In the genomic region with DNA sequence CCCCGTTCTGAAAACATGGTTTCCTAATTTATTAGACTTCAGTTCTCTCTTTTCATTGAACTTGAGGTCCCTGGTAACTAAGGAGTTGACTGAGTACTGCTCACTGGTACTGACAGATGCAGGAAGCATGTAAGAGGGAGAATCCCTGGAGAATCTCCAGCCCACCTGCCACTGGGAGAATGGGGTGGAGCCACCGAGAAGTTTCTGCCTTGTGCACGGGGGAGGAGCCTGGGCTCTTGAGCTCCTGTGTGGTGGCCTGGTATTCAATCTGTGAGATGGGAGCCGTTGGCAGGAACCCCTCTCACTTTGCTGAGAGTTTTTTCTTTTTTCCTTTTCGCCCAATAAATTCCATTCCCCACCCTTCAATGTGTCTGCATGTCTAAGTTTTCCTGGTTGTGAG, we compare ENCODE assay signal across 27 cellular contexts. TPM values are rescaled to one million over a fixed set of nuclear protein-coding genes. Genes with fewer than 3 reads are reported as not detected.
A peak's percentile ranks its signal among the peaks of the same experiment; 100 is the strongest.
DNase-seq lines count a peak whose midpoint lies in the region; ATAC-seq and TF ChIP-seq lines count a peak whose summit lies in the region.
"Had no signal": no experiment of that assay in that cellular context is flagged by ENCODE, and none has a peak within 500 bp of the region (broad histone marks: within the 10 kb centered on the region; RNA-seq: fewer than 3 reads in every experiment).

No MANE protein-coding gene starts in this region.

- no peaks in the 10 kb centered on the region for H3K36me3 ChIP-seq in Loucy (ENCODE audit: insufficient read depth, low read length)
- H3K36me3 ChIP-seq in mesendoderm (ENCODE audit: control insufficient read depth, insufficient read depth, low read length), result no peaks in the 10 kb centered on the region
- H3K36me3 ChIP-seq: colonic mucosa had no signal

- no peak overlapping the region for H2BK15ac ChIP-seq in mesendoderm (replicated peaks; ENCODE audit: low read depth)

- H3K27ac ChIP-seq in mesendoderm (ENCODE audit: low read depth, low read length), result no peak overlapping the region
- H3K27ac ChIP-seq: colonic mucosa, epithelial cell of prostate, RWPE1, SK-N-MC had no signal

- no peaks in the 10 kb centered on the region for H4K20me1 ChIP-seq in Loucy (ENCODE audit: insufficient read depth, low read length, poor library complexity, severe bottlenecking)

- H3K79me2 ChIP-seq in Loucy (ENCODE audit: insufficient read depth, low read length) (no peaks in the 10 kb centered on the region), mesendoderm (ENCODE audit: control insufficient read depth, insufficient read depth, low read length) (no peaks in the 10 kb centered on the region)

- H3K4me2 ChIP-seq in Loucy (ENCODE audit: low read depth, low read length, poor library complexity, severe bottlenecking) (no peak overlapping the region), mesendoderm (ENCODE audit: low read length) (no peak overlapping the region)
- H3K4me2 ChIP-seq: smooth muscle cell had no signal

- H3K4me3 ChIP-seq in Loucy (ENCODE audit: low read length, poor library complexity, severe bottlenecking), result no peak overlapping the region
- H3K4me3 ChIP-seq in mesendoderm (ENCODE audit: low read length), result no peak overlapping the region
- H3K4me3 ChIP-seq: colonic mucosa, SK-N-MC, smooth muscle cell had no signal

- H3K9me3 ChIP-seq in Loucy (ENCODE audit: insufficient read depth, low read depth, low read length), result no peaks in the 10 kb centered on the region; the same call in 1 of the 2 replicates
- H3K9me3 ChIP-seq: colonic mucosa had no signal

- TF ChIP-seq CTCF in Loucy (conservative IDR thresholded peaks at IDR 0.05; ENCODE audit: low read length), result no peak

- H3K23ac ChIP-seq in mesendoderm (ENCODE audit: low read length), result no peak overlapping the region

- no CpG with 5 or more reads among the region's 5 CpGs for WGBS in mesendoderm (ENCODE audit: extremely low coverage, insufficient coverage, low lambda C conversion rate)

- H3K56ac ChIP-seq in mesendoderm (ENCODE audit: low read length), result no peak overlapping the region

- H2AFZ ChIP-seq in Loucy (ENCODE audit: low read length), result 0 out of 2 replicates have a peak overlapping the region, but pooled peaks have one; percentile 32

- no peak overlapping the region for H2BK120ac ChIP-seq in mesendoderm (ENCODE audit: low read depth, low read length)

- H3K9me2 ChIP-seq in Loucy (replicated peaks; ENCODE audit: low read depth, low read length), result no peaks in the 10 kb centered on the region

- ATAC-seq in HG03521 (IDR thresholded peaks at IDR 0.05; ENCODE audit: unreplicated experiment) (no peak), HG02970 (IDR thresholded peaks at IDR 0.05; ENCODE audit: low FRiP score, unreplicated experiment) (no peak)
- ATAC-seq: activated CD4-positive, CD25-positive, alpha-beta regulatory T cell treated with anti-CD3 and anti-CD28 coated beads, Interleukin-2, amount 50 U/mL, for 24 hours; stimulated activated naive CD8-positive, alpha-beta T cell treated with anti-CD3 and anti-CD28 coated beads, Interleukin-15, Interleukin-2, amounts not matched to agents 100 U/mL and 50 U/mL, for 24 hours had no signal

- H3K27me3 ChIP-seq in Loucy (ENCODE audit: insufficient read depth, low read length, poor library complexity, severe bottlenecking), result no peaks in the 10 kb centered on the region
- H3K27me3 ChIP-seq in mesendoderm (ENCODE audit: insufficient read depth, low read length, poor library complexity), result no peaks in the 10 kb centered on the region
- H3K27me3 ChIP-seq: colonic mucosa had no signal

- DNase-seq in NCI-H187 (lab: John Stamatoyannopoulos, UW) (peak; percentile 2 to 11), NCI-H187 treated with DMSO at 0.1 percent for 48 hours (lab: John Stamatoyannopoulos, UW) (no peak), SK-N-DZ (ENCODE audit: low spot score) (peak; percentile 73), mesendoderm (peak; percentile 34), NOMO-1 treated with dmso at 0.1 percent for 144 hours (lab: John Stamatoyannopoulos, UW; ENCODE audit: unreplicated experiment) (no peak)
- DNase-seq: activated CD4-positive, alpha-beta T cell treated with anti-CD3 and anti-CD28 coated beads, Interleukin-2, amount 50 U/mL, for 4 hours; activated CD8-positive, alpha-beta memory T cell treated with anti-CD3 and anti-CD28 coated beads, Interleukin-2, amount 50 U/mL, for 48 hours; activated naive CD4-positive, alpha-beta T cell treated with Interleukin-2 at 50 U/mL for 16 hours; CD4-positive, CD25-positive, alpha-beta regulatory T cell; colonic mucosa; effector CD8-positive, alpha-beta T cell; EL; HCEC 1CT; hippocampal formation; Kasumi-1; MV-4-11; NCI-H1694; NCI-H774; stimulated activated naive CD8-positive, alpha-beta T cell treated with anti-CD3 and anti-CD28 coated beads, Interleukin-15, Interleukin-2, amounts not matched to agents 100 U/mL and 50 U/mL, for 24 hours had no signal

- H4K8ac ChIP-seq in mesendoderm (ENCODE audit: low read depth, low read length), result no peak overlapping the region

- no peak overlapping the region for H3K4ac ChIP-seq in mesendoderm (ENCODE audit: low read depth, low read length)

- no peaks in the 10 kb centered on the region for H3F3A ChIP-seq in Loucy (ENCODE audit: low read depth)

- no peaks in the 10 kb centered on the region for H3K4me1 ChIP-seq in Loucy (ENCODE audit: insufficient read depth, low read length, poor library complexity, severe bottlenecking)
- H3K4me1 ChIP-seq in mesendoderm (ENCODE audit: control insufficient read depth, low read depth, low read length), result no peaks in the 10 kb centered on the region
- H3K4me1 ChIP-seq: colonic mucosa had no signal

- no peak overlapping the region for H3K9ac ChIP-seq in Loucy (ENCODE audit: low read depth, low read length, poor library complexity, severe bottlenecking)
- H3K9ac ChIP-seq in mesendoderm (ENCODE audit: low read length), result no peak overlapping the region

- no peaks in the 10 kb centered on the region for H3K79me1 ChIP-seq in mesendoderm (ENCODE audit: low read length)

- no peak overlapping the region for H2AK5ac ChIP-seq in mesendoderm (ENCODE audit: low read length)

- H3K18ac ChIP-seq in mesendoderm (ENCODE audit: low read length), result no peak overlapping the region

- no peak overlapping the region for H2BK5ac ChIP-seq in mesendoderm (ENCODE audit: low read length)

- H4K5ac ChIP-seq in mesendoderm (ENCODE audit: low read length), result no peak overlapping the region

RNA-seq across cellular contexts. Expression of gene AKAP11, which starts 13.2 kb away (rescaled TPM):
- polyA plus RNA-seq in SK-N-DZ (2014; cell fraction: cytosol; rRNA removed), result 16.5 and 16.7 TPM in 2 replicates
- 11.9 and 15.9 TPM in 2 replicates for polyA plus RNA-seq in SK-N-DZ (2014; cell fraction: nucleus; rRNA removed)
- 5.9 TPM for polyA plus RNA-seq in mesendoderm (2013, experiment 1 of 2)
- polyA plus RNA-seq in mesendoderm (2013, experiment 2 of 2), result 5.8 TPM

Comparison
In these comparisons a context has a peak if more than half of its experiments do, and no peak if none do; other contexts are left out.
1. DNase-seq: peak in NCI-H187 (2 of 2), SK-N-DZ (single experiment) and mesendoderm (single experiment); none in NCI-H187 treated with DMSO at 0.1 percent for 48 hours (single experiment) and NOMO-1 treated with dmso at 0.1 percent for 144 hours (single experiment).